Comparison of ENCODE assay signal across 8 cellular contexts in genomic region chr4:76420901-76421581, GRCh38. TPM values are rescaled to one million over a fixed set of nuclear protein-coding genes. Genes with fewer than 3 reads are reported as not detected.
DNase-seq lines count a peak whose midpoint lies in the region; ATAC-seq and TF ChIP-seq lines count a peak whose summit lies in the region.

TSS of gene CCDC158 (minus strand) at chr4:76421141. CDS start at chr4:76403207, 17,934 bp downstream.

- H3K9me3 ChIP-seq in right lobe of liver (no peaks in the 10 kb centered on the region), transverse colon (no peaks in the 10 kb centered on the region)

- no peak for TF ChIP-seq CTCF in astrocyte of the spinal cord (IDR thresholded peaks at IDR 0.05; ENCODE audit: low read depth, low read length)
- TF ChIP-seq CTCF in right lobe of liver (IDR thresholded peaks at IDR 0.05), result peak in 2 of 4 donors; percentile 13 to 21
- no peak for TF ChIP-seq CTCF in transverse colon (IDR thresholded peaks at IDR 0.05)

- WGBS in right lobe of liver (ENCODE audit: insufficient coverage, low coverage, low lambda C conversion rate, missing lambda C conversion rate), result 0% methylated on average over 2 of the region's 73 CpGs
- WGBS in transverse colon (ENCODE audit: low coverage in 1 of 2), 2 donors, result 15% methylated on average over 41 of the region's 73 CpGs; no CpG with 5 or more reads in 1 of the 2 donors

- H3K27ac ChIP-seq in right lobe of liver, result peak within 1 kb of the TSS in 2 of 3 donors; percentile 18 to 73
- peak within 1 kb of the TSS in 1 of 4 donors; percentile 1 for H3K27ac ChIP-seq in transverse colon

- peak; percentile 85 to 89 (median 88) for ATAC-seq in right lobe of liver

- TF ChIP-seq EP300 in transverse colon (IDR thresholded peaks at IDR 0.05; ENCODE audit: low read depth), result no peak

- peak; percentile 54 for DNase-seq in activated CD8-positive, alpha-beta memory T cell treated with anti-CD3 and anti-CD28 coated beads, Interleukin-2, amount 50 U/mL, for 48 hours
- DNase-seq in activated CD8-positive, alpha-beta memory T cell treated with anti-CD3 and anti-CD28 coated beads for 24 hours, result no peak
- no peak for DNase-seq in astrocyte of the spinal cord (ENCODE audit: low read depth, low spot score)
- peak; percentile 41 to 72 (median 67) for DNase-seq in right lobe of liver
- DNase-seq in transverse colon, result no peak
- no peak for DNase-seq in NCI-H2196 treated with DMSO at 0.1 percent for 48 hours (lab: John Stamatoyannopoulos, UW; ENCODE audit: unreplicated experiment)
- no peak for DNase-seq in LoVo (ENCODE audit: low spot score)
- DNase-seq in midbrain (lab: John Stamatoyannopoulos, UW), result no peak

- no peaks in the 10 kb centered on the region for H3K36me3 ChIP-seq in right lobe of liver
- H3K36me3 ChIP-seq in transverse colon, result no peaks in the 10 kb centered on the region

- H3K27me3 ChIP-seq in right lobe of liver, result no peaks in the 10 kb centered on the region
- H3K27me3 ChIP-seq in transverse colon, result no peaks in the 10 kb centered on the region

- intact Hi-C loops in right lobe of liver (cut with DNase I) (no loop called here), transverse colon (cut with DNase I; ENCODE audit: low total_unique reads) (no loop called here)

- H3K4me1 ChIP-seq in right lobe of liver (no peaks in the 10 kb centered on the region), transverse colon (peaks cover 0 to 13% (median 4%) of the 10 kb centered on the region in 4 donors)

- peak; percentile 39 for TF ChIP-seq POLR2A in right lobe of liver (IDR thresholded peaks at IDR 0.05)
- no peak for TF ChIP-seq POLR2A in transverse colon (IDR thresholded peaks at IDR 0.05)

- in situ Hi-C loops in astrocyte of the spinal cord (cut with HindIII; ENCODE audit: low sequenced_read_pairs) (no loop called here), transverse colon (cut with MboI; ENCODE audit: low pct_ligation_motif_present in 1 of 4, low pct_unique_long_range_greater_than_20kb in 1 of 4, low sequenced_read_pairs in 3 of 4) (no loop called here)

- peak within 1 kb of the TSS; percentile 37 for H3K4me3 ChIP-seq in astrocyte of the spinal cord (ENCODE audit: low read depth, low read length)
- H3K4me3 ChIP-seq in right lobe of liver, result peak within 1 kb of the TSS; percentile 55 to 69 (median 67)
- H3K4me3 ChIP-seq in transverse colon, result peak within 1 kb of the TSS; percentile 37 to 60 (median 46)

RNA-seq across cellular contexts. Expression of gene CCDC158, which starts in this region (rescaled TPM):
- total RNA-seq in right lobe of liver (1 to 10 TPM in 4 of 6 experiments, under 1 TPM in 2; 0.51 to 2.9 (median 1.3) TPM), transverse colon (under 1 TPM in 2 of 4 donors, not detected in 2; 0.16 to 0.55 TPM)

Comparison
In these comparisons a context has a peak if more than half of its experiments do, and no peak if none do; other contexts are left out.
1. DNase-seq: peak in activated CD8-positive, alpha-beta memory T cell treated with anti-CD3 and anti-CD28 coated beads, Interleukin-2, amount 50 U/mL, for 48 hours (single experiment) and right lobe of liver (3 of 3); none in activated CD8-positive, alpha-beta memory T cell treated with anti-CD3 and anti-CD28 coated beads for 24 hours (single experiment), astrocyte of the spinal cord (single experiment), transverse colon (single experiment), NCI-H2196 treated with DMSO at 0.1 percent for 48 hours (single experiment), LoVo (single experiment) and midbrain (single experiment).
2. Peak in every context shown above with its lines, with median percentiles within 50 percentile points of each other: H3K4me3 ChIP-seq.